In genomic region chr20:7660165-7660564, GRCh38 we compare ENCODE assay signal across 1 cellular context.
TF ChIP-seq lines count a peak whose summit lies in the region.

No MANE protein-coding gene starts in this region.

TF ChIP-seq in GM23338, 12 proteins besides CTCF, POLR2A, EP300 and RAD21 (continued from another document):
- TF ChIP-seq REST (IDR thresholded peaks at IDR 0.05; ENCODE audit: unreplicated experiment) (no peak), EZH2 (IDR thresholded peaks at IDR 0.05; ENCODE audit: low read depth, unreplicated experiment) (no peak), ZNF331 (CRISPR knock-in tag; IDR thresholded peaks at IDR 0.05; ENCODE audit: low read depth) (no peak), JUNB (IDR thresholded peaks at IDR 0.05; ENCODE audit: unreplicated experiment) (no peak), CREB1 (CRISPR knock-in tag; IDR thresholded peaks at IDR 0.05; ENCODE audit: low read depth) (no peak), STAT1 (IDR thresholded peaks at IDR 0.05; ENCODE audit: unreplicated experiment) (no peak), POLR2AphosphoS5 (IDR thresholded peaks at IDR 0.05; ENCODE audit: low read depth) (no peak), NANOG (IDR thresholded peaks at IDR 0.05; ENCODE audit: borderline replicate concordance) (no peak)
